In genomic region chr10:45461034-45461433, GRCh38 we compare ENCODE assay signal across 8 cellular contexts.
A peak's percentile ranks its signal among the peaks of the same experiment; 100 is the strongest.
DNase-seq lines count a peak whose midpoint lies in the region; ATAC-seq, FAIRE-seq and TF ChIP-seq lines count a peak whose summit lies in the region.

No MANE protein-coding gene starts in this region.

- intact Hi-C loops in GM12878 (cut with micrococcal nuclease; ENCODE audit: unreplicated experiment) (loop anchor here (1.0 to 10.0 kb wide), 3 partner anchors 41 to 564 kb away; no protein-coding TSS in a partner anchor), thyroid gland (cut with DNase I) (loop anchor here (10.0 kb wide), 3 partner anchors 134 to 214 kb away; partner anchors contain the start of gene ZFAND4)

- DNase-seq in GM12878 (ENCODE audit: low read depth, low spot score): peak; percentile 91
- no peak for DNase-seq in SIG-M5 (lab: John Stamatoyannopoulos, UW)
- no peak for DNase-seq in midbrain (lab: John Stamatoyannopoulos, UW)
- DNase-seq in NCI-H82 (lab: John Stamatoyannopoulos, UW): no peak
- DNase-seq in thyroid gland: no peak

- CTCF ChIA-PET in GM12878 (lab: Yijun Ruan, JAX): interaction anchor here (1.0 to 3.4 kb wide), 10 partner anchors 11 to 568 kb away, joined by 3 to 25 read pairs (median 6); partner anchors contain the start of gene ZFAND4

- FAIRE-seq in GM12878 (lab: Jason Lieb, UNC): peak; percentile 94

- H3K9ac ChIP-seq in GM12878 (ENCODE audit: control insufficient read depth, insufficient read depth, low read length): peak overlapping the region; percentile 74

- peak; percentile 25; the same call in 1 of the 2 replicates for TF ChIP-seq RAD21 in GM12878 (IDR thresholded peaks at IDR 0.05; ENCODE audit: insufficient read depth, low read depth, low read length)

- RAD21 ChIA-PET in GM12878 (lab: Charles Lee; ENCODE audit: unreplicated experiment): interaction anchor here (0.7 to 3.3 kb wide), 16 partner anchors 21 to 466 kb away, joined by 3 to 51 read pairs (median 5); partner anchors contain the start of gene ZFAND4

- no peak for TF ChIP-seq CTCF in GM12878 (IDR thresholded peaks at IDR 0.05 in 2 of 3, conservative IDR thresholded peaks at IDR 0.05 in 1 of 3; ENCODE audit: control insufficient read depth in 2 of 3, extremely low read depth in 1 of 3, insufficient read depth in 1 of 3, low read depth in 3 of 3, low read length in 3 of 3)
- no peak for TF ChIP-seq CTCF in thyroid gland (IDR thresholded peaks at IDR 0.05)

- BruUV-seq in GM12878 (replicated peaks; lab: Mats Ljungman, UMichigan): no TSS peak

- SMC1A ChIA-PET in GM12878 (lab: Charles Lee; ENCODE audit: uncharacterized antibody, unreplicated experiment): interaction anchor here (1.2 to 5.3 kb wide), 18 partner anchors 10 to 213 kb away, joined by 3 to 56 read pairs (median 6); partner anchors contain the start of gene ZFAND4

- H3K27me3 ChIP-seq in GM12878 (replicated peaks in 1 of 2; ENCODE audit: control insufficient read depth in 2 of 2, insufficient read depth in 2 of 2, low read length in 1 of 2) (no peaks in the 10 kb centered on the region), thyroid gland (no peaks in the 10 kb centered on the region)

- peaks cover 20% of the 10 kb centered on the region for H3K79me2 ChIP-seq in GM12878 (ENCODE audit: control insufficient read depth, insufficient read depth, low read length)

- peaks cover 2 to 3% of the 10 kb centered on the region in 2 experiments; a peak in 1 of 4 replicates for H3K36me3 ChIP-seq in GM12878 (ENCODE audit: control insufficient read depth in 2 of 2, insufficient read depth in 2 of 2, low read length in 1 of 2)
- H3K36me3 ChIP-seq in thyroid gland: peaks cover 21 to 30% of the 10 kb centered on the region in 2 donors

- peak overlapping the region; percentile 33; the same call in 1 of the 2 replicates for H2AFZ ChIP-seq in GM12878 (ENCODE audit: control insufficient read depth, low read depth, low read length)

- POLR2A ChIA-PET in GM12878 (lab: Charles Lee): interaction anchor here (0.6 to 1.7 kb wide), 4 partner anchors 33 to 562 kb away, joined by 3 to 4 read pairs (median 4); no protein-coding TSS in a partner anchor

- TF ChIP-seq POLR2A in GM12878 (IDR thresholded peaks at IDR 0.05; ENCODE audit: low read depth, low read length) (peak; percentile 84), thyroid gland (IDR thresholded peaks at IDR 0.05) (no peak)

- peaks cover 50% of the 10 kb centered on the region for H3K4me1 ChIP-seq in GM12878 (ENCODE audit: control insufficient read depth, insufficient read depth, low read length)
- H3K4me1 ChIP-seq in thyroid gland: peaks cover 0 to 4% of the 10 kb centered on the region in 2 donors

- no peaks in the 10 kb centered on the region for H3K9me3 ChIP-seq in GM12878 (replicated peaks; ENCODE audit: control insufficient read depth, insufficient read depth, low read length)
- H3K9me3 ChIP-seq in thyroid gland: no peaks in the 10 kb centered on the region

- in situ Hi-C loops in GM12878 (cut with MboI): loop anchor here (5.0 to 10.0 kb wide), 4 partner anchors 209 to 566 kb away; partner anchors contain the start of genes WASHC2C and ZFAND4

- H3K27ac ChIP-seq in GM12878 (ENCODE audit: control insufficient read depth, insufficient read depth) (peak overlapping the region; percentile 99), thyroid gland (no peak overlapping the region)

- WGBS in GM12878 (ENCODE audit: insufficient coverage, insufficient replicate concordance, low lambda C conversion rate, missing lambda C conversion rate): 1% methylated on average over 7 of the region's 7 CpGs
- 85 to 96% methylated on average over 7 of the region's 7 CpGs for WGBS in thyroid gland, 2 donors

- ATAC-seq in GM18502 (IDR thresholded peaks at IDR 0.05; ENCODE audit: poor library complexity, unreplicated experiment) (peak; percentile 81), GM21367 (IDR thresholded peaks at IDR 0.05; ENCODE audit: unreplicated experiment) (peak; percentile 64), HG03159 (IDR thresholded peaks at IDR 0.05; ENCODE audit: unreplicated experiment) (peak; percentile 64), GM12878 (peak; percentile 80)

- peak overlapping the region; percentile 95 for H3K4me2 ChIP-seq in GM12878 (ENCODE audit: control insufficient read depth, insufficient read depth)

- peak in 1 of 2 experiments; percentile 65; a peak in 2 of 4 replicates for TF ChIP-seq EP300 in GM12878 (IDR thresholded peaks at IDR 0.05; ENCODE audit: borderline replicate concordance in 1 of 2, control insufficient read depth in 1 of 2, low read depth in 2 of 2, low read length in 2 of 2)

- H4K20me1 ChIP-seq in GM12878 (ENCODE audit: control insufficient read depth, insufficient read depth): no peaks in the 10 kb centered on the region

- H3K4me3 ChIP-seq in GM12878 (peak overlapping the region; percentile 43; the same call in 1 of the 2 replicates), thyroid gland (replicated peaks in 1 of 3) (no peak overlapping the region)

TF ChIP-seq in GM12878, 131 proteins besides CTCF, POLR2A, EP300 and RAD21 (continues in another document):
- TF ChIP-seq ZNF384 (IDR thresholded peaks at IDR 0.05; ENCODE audit: borderline replicate concordance, low read depth, low read length): no peak
- no peak for TF ChIP-seq CEBPZ (IDR thresholded peaks at IDR 0.05; ENCODE audit: low read depth, low read length)
- TF ChIP-seq PAX5 (IDR thresholded peaks at IDR 0.05; ENCODE audit: borderline replicate concordance, low read depth, low read length): peak; percentile 86; the same call in 1 of the 2 replicates
- no peak for TF ChIP-seq NRF1 (conservative IDR thresholded peaks at IDR 0.05; ENCODE audit: low read depth, low read length)
- TF ChIP-seq, protein P1, sequence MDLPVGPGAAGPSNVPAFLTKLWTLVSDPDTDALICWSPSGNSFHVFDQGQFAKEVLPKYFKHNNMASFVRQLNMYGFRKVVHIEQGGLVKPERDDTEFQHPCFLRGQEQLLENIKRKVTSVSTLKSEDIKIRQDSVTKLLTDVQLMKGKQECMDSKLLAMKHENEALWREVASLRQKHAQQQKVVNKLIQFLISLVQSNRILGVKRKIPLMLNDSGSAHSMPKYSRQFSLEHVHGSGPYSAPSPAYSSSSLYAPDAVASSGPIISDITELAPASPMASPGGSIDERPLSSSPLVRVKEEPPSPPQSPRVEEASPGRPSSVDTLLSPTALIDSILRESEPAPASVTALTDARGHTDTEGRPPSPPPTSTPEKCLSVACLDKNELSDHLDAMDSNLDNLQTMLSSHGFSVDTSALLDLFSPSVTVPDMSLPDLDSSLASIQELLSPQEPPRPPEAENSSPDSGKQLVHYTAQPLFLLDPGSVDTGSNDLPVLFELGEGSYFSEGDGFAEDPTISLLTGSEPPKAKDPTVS (IDR thresholded peaks at IDR 0.05; ENCODE audit: low read depth, low read length): no peak
- no peak for TF ChIP-seq FOS (IDR thresholded peaks at IDR 0.05; ENCODE audit: borderline replicate concordance, extremely low read depth, insufficient read length)
- TF ChIP-seq RAD51 (IDR thresholded peaks at IDR 0.05): no peak
